In the genomic region with DNA sequence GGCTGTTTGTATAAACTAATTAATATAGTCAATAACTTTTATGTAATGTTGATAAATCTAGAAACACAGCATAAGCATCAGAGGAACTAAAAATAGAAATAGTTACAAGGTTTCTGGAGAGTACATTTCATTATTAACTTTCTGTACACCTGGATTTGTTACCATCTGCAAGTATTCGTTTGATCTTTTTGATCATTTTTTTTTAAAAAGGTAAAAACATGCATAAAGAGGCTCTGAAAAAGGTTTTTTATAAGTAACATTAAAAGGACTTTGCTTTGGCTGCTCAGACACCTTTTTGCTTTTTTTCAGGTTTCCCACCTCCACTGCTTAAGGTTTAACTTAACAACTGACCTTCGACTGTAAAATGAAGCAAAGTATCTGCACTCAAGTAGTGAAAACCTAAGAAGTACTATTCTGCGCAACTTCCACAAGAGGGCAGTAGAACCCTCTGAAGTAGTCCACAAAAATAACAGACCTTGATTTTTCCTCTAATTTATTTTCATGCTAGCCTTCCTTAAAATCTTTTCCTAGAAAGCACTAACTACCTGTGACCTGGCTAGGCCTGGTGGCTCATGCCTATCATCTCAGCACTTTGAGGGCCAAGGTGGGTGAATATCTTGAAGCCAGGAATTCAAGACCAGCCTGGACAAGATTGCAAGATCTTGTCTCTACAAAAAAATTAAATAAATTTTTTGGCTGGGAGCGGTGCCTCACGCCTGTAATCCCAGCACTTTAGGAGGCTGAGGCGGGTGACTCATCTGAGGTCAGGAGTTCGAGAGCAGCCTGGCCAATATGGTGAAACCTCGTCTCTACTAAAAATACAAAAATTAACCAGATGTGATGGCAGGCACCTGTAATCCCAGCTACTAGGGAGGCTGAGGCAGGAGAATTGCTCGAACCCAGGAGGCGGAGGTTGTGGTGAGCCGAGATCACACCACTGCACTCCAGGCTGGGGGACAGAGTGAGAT, we compare ENCODE assay signal across 8 cellular contexts. TPM values are rescaled to one million over a fixed set of nuclear protein-coding genes. Genes with fewer than 3 reads are reported as not detected.
DNase-seq lines count a peak whose midpoint lies in the region; ATAC-seq, FAIRE-seq and TF ChIP-seq lines count a peak whose summit lies in the region.
"Not testable (repeated sequence)": the region's sequence is repeated elsewhere in the genome, so short reads cannot be mapped to it uniquely, and the experiment has no call there.

No MANE protein-coding gene starts in this region.

- not testable (repeated sequence) for TF ChIP-seq POLR2A in GM12878 (IDR thresholded peaks at IDR 0.05; ENCODE audit: low read depth, low read length)

- TF ChIP-seq RAD21 in GM12878 (IDR thresholded peaks at IDR 0.05; ENCODE audit: insufficient read depth, low read depth, low read length): 0 out of 2 replicates have a peak, but pooled peaks have one; percentile 11

- H3K27me3 ChIP-seq in AG04450 (ENCODE audit: control insufficient read depth, insufficient read depth, low read length); Loucy (ENCODE audit: insufficient read depth, low read length, poor library complexity, severe bottlenecking); PC-3 (ENCODE audit: low read length); GM12878 (replicated peaks in 1 of 2; ENCODE audit: control insufficient read depth in 2 of 2, insufficient read depth in 2 of 2, low read length in 1 of 2); left lung; psoas muscle (ENCODE audit: insufficient read depth in 3 of 3, low read length in 2 of 3): not testable (repeated sequence)

- not testable (repeated sequence) for H4K20me1 ChIP-seq in Loucy (ENCODE audit: insufficient read depth, low read length, poor library complexity, severe bottlenecking); PC-3 (ENCODE audit: low read length); GM12878 (ENCODE audit: control insufficient read depth, insufficient read depth)

- CTCF ChIA-PET in AG04450 (lab: Charles Lee) (interaction anchor here (1.2 to 1.9 kb wide), 3 partner anchors 91 to 93 kb away, joined by 3 to 7 read pairs (median 3); no protein-coding TSS in a partner anchor), GM12878 (lab: Yijun Ruan, JAX) (interaction anchor here (1.9 to 7.0 kb wide), 2 partner anchors 92 kb away, joined by 10 to 48 read pairs; no protein-coding TSS in a partner anchor)
- CTCF ChIA-PET in PC-3 (lab: Charles Lee): not testable (repeated sequence)

- ATAC-seq in PC-3, GM12878, psoas muscle: not testable (repeated sequence)
- ATAC-seq in left lung: peak; percentile 8

- not testable (repeated sequence) for H3K27ac ChIP-seq in AG04450 (ENCODE audit: low read depth, low read length); PC-3 (ENCODE audit: low read length); GM12878 (ENCODE audit: control insufficient read depth, insufficient read depth); left lung; psoas muscle

- not testable (repeated sequence) for H3K79me2 ChIP-seq in Loucy (ENCODE audit: insufficient read depth, low read length); PC-3 (ENCODE audit: low read length); GM12878 (ENCODE audit: control insufficient read depth, insufficient read depth, low read length)

- not testable (repeated sequence) for H3K4me1 ChIP-seq in Loucy (ENCODE audit: insufficient read depth, low read length, poor library complexity, severe bottlenecking); PC-3 (ENCODE audit: insufficient read depth, low read length); GM12878 (ENCODE audit: control insufficient read depth, insufficient read depth, low read length); left lung; psoas muscle

- not testable (repeated sequence) for H2AFZ ChIP-seq in Loucy (ENCODE audit: low read length); PC-3 (ENCODE audit: low read length); GM12878 (ENCODE audit: control insufficient read depth, low read depth, low read length)

- H3K4me2 ChIP-seq in Loucy (ENCODE audit: low read depth, low read length, poor library complexity, severe bottlenecking); PC-3 (ENCODE audit: low read length); GM12878 (ENCODE audit: control insufficient read depth, insufficient read depth): not testable (repeated sequence)

- POLR2A ChIA-PET in AG04450 (lab: Yijun Ruan, JAX); PC-3 (lab: Charles Lee; ENCODE audit: unreplicated experiment); GM12878 (lab: Charles Lee): not testable (repeated sequence)

- FAIRE-seq in G401.6 (lab: Jason Lieb, UNC): peak; percentile 88
- FAIRE-seq in GM12878 (lab: Jason Lieb, UNC): peak; percentile 93

- not testable (repeated sequence) for H3K9me3 ChIP-seq in AG04450 (ENCODE audit: control insufficient read depth, insufficient read depth, low read length); Loucy (ENCODE audit: insufficient read depth, low read depth, low read length); PC-3 (ENCODE audit: low read length); GM12878 (replicated peaks; ENCODE audit: control insufficient read depth, insufficient read depth, low read length); left lung; psoas muscle

- RAD21 ChIA-PET in GM12878 (lab: Charles Lee; ENCODE audit: unreplicated experiment): interaction anchor here (0.7 kb wide), 1 partner anchor 91 kb away, joined by 5 read pairs; no protein-coding TSS in a partner anchor

- H3K9ac ChIP-seq in Loucy (ENCODE audit: low read depth, low read length, poor library complexity, severe bottlenecking); PC-3 (ENCODE audit: low read length); GM12878 (ENCODE audit: control insufficient read depth, insufficient read depth, low read length): not testable (repeated sequence)

- not testable (repeated sequence) for BruUV-seq in PC-3 (replicated peaks; lab: Mats Ljungman, UMichigan); GM12878 (replicated peaks; lab: Mats Ljungman, UMichigan)

- peak; percentile 17; the same call in 1 of the 2 replicates for TF ChIP-seq CTCF in AG04450 (IDR thresholded peaks at IDR 0.05; ENCODE audit: low read depth, low read length)
- TF ChIP-seq CTCF in Loucy (conservative IDR thresholded peaks at IDR 0.05; ENCODE audit: low read length): 0 out of 2 replicates have a peak, but pooled peaks have one; percentile 16
- TF ChIP-seq CTCF in PC-3 (conservative IDR thresholded peaks at IDR 0.05; ENCODE audit: low read depth, low read length); fibroblast of mammary gland (conservative IDR thresholded peaks at IDR 0.05; ENCODE audit: control insufficient read depth, insufficient read depth, low read depth, low read length): not testable (repeated sequence)
- TF ChIP-seq CTCF in GM12878 (IDR thresholded peaks at IDR 0.05 in 2 of 3, conservative IDR thresholded peaks at IDR 0.05 in 1 of 3; ENCODE audit: control insufficient read depth in 2 of 3, extremely low read depth in 1 of 3, insufficient read depth in 1 of 3, low read depth in 3 of 3, low read length in 3 of 3): 0 out of 6 replicates have a peak, but pooled peaks of 1 of the 3 experiments have one; percentile 7
- peak; percentile 33 to 57 for TF ChIP-seq CTCF in left lung (IDR thresholded peaks at IDR 0.05)
- TF ChIP-seq CTCF in psoas muscle (IDR thresholded peaks at IDR 0.05): peak; percentile 38

- not testable (repeated sequence) for H3K36me3 ChIP-seq in Loucy (ENCODE audit: insufficient read depth, low read length); PC-3 (ENCODE audit: low read depth, low read length); GM12878 (ENCODE audit: control insufficient read depth in 2 of 2, insufficient read depth in 2 of 2, low read length in 1 of 2); left lung; psoas muscle (ENCODE audit: insufficient read depth in 1 of 2, low read depth in 1 of 2)

- not testable (repeated sequence) for H3K9me2 ChIP-seq in Loucy (replicated peaks; ENCODE audit: low read depth, low read length); PC-3 (replicated peaks; ENCODE audit: low read length)

- H3F3A ChIP-seq in Loucy (ENCODE audit: low read depth); PC-3 (ENCODE audit: low read length, unreplicated experiment): not testable (repeated sequence)

- 53% methylated on average over 9 of the region's 11 CpGs for WGBS in GM12878 (ENCODE audit: insufficient coverage, insufficient replicate concordance, low lambda C conversion rate, missing lambda C conversion rate)
- 51 to 58% (median 56%) methylated on average over 10 of the region's 11 CpGs for WGBS in psoas muscle, 3 donors

- not testable (repeated sequence) for DNase-seq in AG04450 (ENCODE audit: low read depth, low spot score); GM12878 (ENCODE audit: low read depth, low spot score); left lung; psoas muscle
- DNase-seq in PC-3 (peak; percentile 40), fibroblast of mammary gland (ENCODE audit: low read depth) (peak; percentile 65)

- TF ChIP-seq EP300 in GM12878 (IDR thresholded peaks at IDR 0.05; ENCODE audit: borderline replicate concordance in 1 of 2, control insufficient read depth in 1 of 2, low read depth in 2 of 2, low read length in 2 of 2): not testable (repeated sequence)

- in situ Hi-C loops in GM12878 (cut with MboI): not testable (repeated sequence)

- SMC1A ChIA-PET in GM12878 (lab: Charles Lee; ENCODE audit: uncharacterized antibody, unreplicated experiment): interaction anchor here (0.6 to 1.0 kb wide), 3 partner anchors 91 to 623 kb away, joined by 3 to 4 read pairs (median 3); no protein-coding TSS in a partner anchor

- not testable (repeated sequence) for H3K4me3 ChIP-seq in AG04450 (ENCODE audit: low read depth, low read length); Loucy (ENCODE audit: low read length, poor library complexity, severe bottlenecking); PC-3 (ENCODE audit: low read length); GM12878; fibroblast of mammary gland (ENCODE audit: control insufficient read depth, low read depth, low read length); left lung; psoas muscle

- intact Hi-C loops in PC-3 (cut with micrococcal nuclease); GM12878 (cut with micrococcal nuclease; ENCODE audit: unreplicated experiment); left lung (cut with DNase I); psoas muscle (cut with DNase I): not testable (repeated sequence)

RNA-seq across cellular contexts. Expression of a gene that starts 4.0 kb away (rescaled TPM):
- polyA plus RNA-seq in AG04450 (2011; rRNA removed) (3.5 and 5.0 TPM in 2 replicates), GM12878 (2011; rRNA removed) (5.1 and 5.6 TPM in 2 replicates), GM12878 (2014; fragmentation: Illumina TruSeq; extraction: Trizol) (5.5 and 5.6 TPM in 2 replicates), GM12878 (2014; fragmentation: Nextera tagmentation; extraction: Ambion mirVana) (1 to 10 TPM; 3.5 to 3.7 TPM), GM12878 (2014; rRNA removed) (3.7 and 4.0 TPM in 2 replicates), GM12878 (2016; fragmentation: Nextera tagmentation; extraction: Ambion mirVana) (1 to 10 TPM; 5.6 to 6.5 TPM), psoas muscle (1 to 10 TPM; 1.1 to 6.5 (median 1.5) TPM)
- polyA minus RNA-seq in AG04450 (2011; rRNA and poly(A)+ RNA removed): 6.2 and 6.4 TPM in 2 replicates
- total RNA-seq in PC-3 (2014; rRNA removed) (3.7 and 3.9 TPM in 2 replicates), GM12878 (2014; rRNA removed) (5.1 and 6.0 TPM in 2 replicates), GM12878 (2014; rRNA removed; fragmentation: Illumina TruSeq; extraction: Trizol) (6.6 and 7.0 TPM in 2 replicates), GM12878 (2021) (4.3 TPM in 2 replicates), left lung (1 to 10 TPM; 2.4 to 9.7 TPM), psoas muscle (1 to 10 TPM; 1.2 to 4.2 (median 2.0) TPM)
- 17.4 and 21.1 TPM in 2 replicates for total RNA-seq in GM12878 (2013; cell fraction: nucleolus; rRNA removed)
- polyA plus RNA-seq in GM12878 (2011; ENCODE audit: low read depth): 1.7 TPM
- 2.9 and 3.5 TPM in 2 replicates for polyA plus RNA-seq in GM12878 (2011; cell fraction: cytosol; rRNA removed)
- 3.2 and 4.0 TPM in 2 replicates for polyA plus RNA-seq in GM12878 (2011; cell fraction: nucleus; rRNA removed)
- polyA plus RNA-seq in GM12878 (2012): 1.8 and 2.3 TPM in 2 replicates
- 11.8 and 16.9 TPM in 2 replicates for polyA minus RNA-seq in GM12878 (2011; rRNA and poly(A)+ RNA removed)
- polyA minus RNA-seq in GM12878 (2011; cell fraction: cytosol; rRNA and poly(A)+ RNA removed): 2.2 and 2.4 TPM in 2 replicates
- polyA minus RNA-seq in GM12878 (2011; cell fraction: nucleus; rRNA and poly(A)+ RNA removed): 7.6 and 12.0 TPM in 2 replicates
